8 cellular contexts compared by ENCODE assay signal in genomic region chr6:14129572-14129971, GRCh38. TPM values are rescaled to one million over a fixed set of nuclear protein-coding genes. Genes with fewer than 3 reads are reported as not detected.
A peak's percentile ranks its signal among the peaks of the same experiment; 100 is the strongest.
DNase-seq lines count a peak whose midpoint lies in the region; ATAC-seq, FAIRE-seq and TF ChIP-seq lines count a peak whose summit lies in the region.

No MANE protein-coding gene starts in this region.

- peak overlapping the region; percentile 14 for H3K27ac Mint-ChIP-seq in stimulated activated effector memory CD8-positive, alpha-beta T cell treated with anti-CD3 and anti-CD28 coated beads, Interleukin-12 subunit alpha, Interleukin-12 subunit beta, amount 100 ng/mL, for 72 hours

- H2AFZ ChIP-seq in K562 (ENCODE audit: low read depth, low read length), result peak overlapping the region; percentile 78

- no peaks in the 10 kb centered on the region for H3K9me3 Mint-ChIP-seq in stimulated activated effector memory CD8-positive, alpha-beta T cell treated with anti-CD3 and anti-CD28 coated beads, Interleukin-12 subunit alpha, Interleukin-12 subunit beta, amount 100 ng/mL, for 72 hours

- TF ChIP-seq RAD21 in K562 (CRISPR knock-in tag; conservative IDR thresholded peaks at IDR 0.05 in 1 of 2, IDR thresholded peaks at IDR 0.05 in 1 of 2), result peak; percentile 93 to 94

- H3K4me2 ChIP-seq in K562 (ENCODE audit: insufficient read depth, low read length), result peak overlapping the region; percentile 17; the same call in 1 of the 2 replicates

- POLR2A ChIA-PET in K562 (lab: Yijun Ruan, JAX), result interaction anchor here (0.5 to 1.3 kb wide), 7 partner anchors 11 to 1491 kb away, joined by 3 to 6 read pairs (median 4); no protein-coding TSS in a partner anchor

- CTCF ChIA-PET in K562 (lab: Yijun Ruan, JAX; ENCODE audit: low intra/inter-chr PET ratio), result interaction anchor here (0.6 to 1.4 kb wide), 4 partner anchors 13 to 1361 kb away, joined by 3 to 12 read pairs (median 3); no protein-coding TSS in a partner anchor

- BruUV-seq in K562 (replicated peaks; lab: Mats Ljungman, UMichigan), result no TSS peak

- no peaks in the 10 kb centered on the region for H3K36me3 ChIP-seq in K562 (ENCODE audit: control insufficient read depth, insufficient read depth, low read length)

- TF ChIP-seq CTCF in K562 (IDR thresholded peaks at IDR 0.05 in 2 of 3, conservative IDR thresholded peaks at IDR 0.05 in 1 of 3; ENCODE audit: insufficient read depth in 2 of 3, low read depth in 1 of 3, low read length in 3 of 3), result peak; percentile 79 to 91 (median 91)

- peaks cover 24% of the 10 kb centered on the region for H3K4me1 Mint-ChIP-seq in stimulated activated effector memory CD8-positive, alpha-beta T cell treated with anti-CD3 and anti-CD28 coated beads, Interleukin-12 subunit alpha, Interleukin-12 subunit beta, amount 100 ng/mL, for 72 hours

- ATAC-seq in HG03045 (IDR thresholded peaks at IDR 0.05; ENCODE audit: unreplicated experiment) (peak; percentile 55), K562 (peak; percentile 99), GM18858 (IDR thresholded peaks at IDR 0.05; ENCODE audit: unreplicated experiment) (no peak)
- peak; percentile 56 for ATAC-seq in stimulated activated effector memory CD8-positive, alpha-beta T cell treated with anti-CD3 and anti-CD28 coated beads, Interleukin-12 subunit alpha, Interleukin-12 subunit beta, amount 100 ng/mL, for 72 hours

- peaks cover 4 to 11% of the 10 kb centered on the region in 2 experiments; a peak in 2 of 5 replicates for H3K4me1 ChIP-seq in K562 (replicated peaks in 1 of 2; ENCODE audit: control insufficient read depth in 2 of 2, insufficient read depth in 2 of 2, low read length in 2 of 2)

- intact Hi-C loops in K562 (cut with micrococcal nuclease), result loop anchor here (1.0 to 5.0 kb wide), 2 partner anchors 15 to 222 kb away; no protein-coding TSS in a partner anchor

- 0 out of 2 replicates have a peak, but pooled peaks cover 1% of the 10 kb centered on the region for H3K9me3 ChIP-seq in K562 (replicated peaks; ENCODE audit: control insufficient read depth, insufficient read depth, low read depth, low read length)

- no peak overlapping the region for H3K4me3 ChIP-seq in K562

- in situ Hi-C loops in K562 (cut with MboI), result no loop called here

- H4K20me1 ChIP-seq in K562 (replicated peaks; ENCODE audit: control insufficient read depth, insufficient read depth, low read length), result no peaks in the 10 kb centered on the region

- H3K9ac ChIP-seq in K562 (ENCODE audit: insufficient read depth in 1 of 2, low read depth in 2 of 2, low read length in 2 of 2), result no peak overlapping the region; a peak in 1 of 4 replicates

- DNase-seq in activated gamma-delta T cell treated with Interleukin-2 at 50 U/mL for 16 hours (peak; percentile 34), activated gamma-delta T cell (lab: John Stamatoyannopoulos, UW) (no peak), NCI-H82 treated with DMSO at 0.1 percent for 48 hours (lab: John Stamatoyannopoulos, UW; ENCODE audit: unreplicated experiment) (peak; percentile 51), K562 (ENCODE audit: extremely low read depth in 1 of 4, low spot score in 3 of 4) (peak; percentile 61 to 81 (median 72)), iPS-NIHi11 (ENCODE audit: low spot score) (peak; percentile 58)
- no peak for DNase-seq in stimulated activated effector memory CD8-positive, alpha-beta T cell treated with anti-CD3 and anti-CD28 coated beads, Interleukin-12 subunit alpha, Interleukin-12 subunit beta, amount 100 ng/mL, for 72 hours (ENCODE audit: low spot score in 2 of 2)

- peaks cover 100% of the 10 kb centered on the region for H3K36me3 Mint-ChIP-seq in stimulated activated effector memory CD8-positive, alpha-beta T cell treated with anti-CD3 and anti-CD28 coated beads, Interleukin-12 subunit alpha, Interleukin-12 subunit beta, amount 100 ng/mL, for 72 hours

- no peaks in the 10 kb centered on the region for H3K9me1 ChIP-seq in K562 (ENCODE audit: control insufficient read depth, insufficient read depth, low read length)

- 6% methylated on average over 7 of the region's 7 CpGs for WGBS in K562 (ENCODE audit: insufficient coverage, low coverage, missing lambda C conversion rate)

- no peaks in the 10 kb centered on the region for H3K27me3 ChIP-seq in K562 (ENCODE audit: control insufficient read depth in 2 of 2, insufficient read depth in 2 of 2, low read length in 2 of 2)

- no peak overlapping the region for H3K27ac ChIP-seq in K562 (ENCODE audit: extremely low read depth, low read depth, low read length)

- no peak for TF ChIP-seq POLR2A in K562 (conservative IDR thresholded peaks at IDR 0.05)

- peak; percentile 93 for FAIRE-seq in K562 (lab: Jason Lieb, UNC)

- TF ChIP-seq EP300 in K562 (IDR thresholded peaks at IDR 0.05; ENCODE audit: low read length), result no peak

- H3K4me3 Mint-ChIP-seq in stimulated activated effector memory CD8-positive, alpha-beta T cell treated with anti-CD3 and anti-CD28 coated beads, Interleukin-12 subunit alpha, Interleukin-12 subunit beta, amount 100 ng/mL, for 72 hours, result no peak overlapping the region

- no peaks in the 10 kb centered on the region for H3K79me2 ChIP-seq in K562 (ENCODE audit: control insufficient read depth, insufficient read depth, low read length)

TF ChIP-seq in K562, 482 proteins besides CTCF, POLR2A, EP300 and RAD21 (continues in another document):
- TF ChIP-seq CREB1 (IDR thresholded peaks at IDR 0.05) (no peak), CREB1 (CRISPR knock-in tag; IDR thresholded peaks at IDR 0.05) (no peak), RCOR1 (IDR thresholded peaks at IDR 0.05; ENCODE audit: borderline replicate concordance in 1 of 2, low read depth in 2 of 2, low read length in 2 of 2) (no peak), KAT7 (CRISPR knock-in tag; IDR thresholded peaks at IDR 0.05; ENCODE audit: borderline replicate concordance) (no peak), ZNF146 (CRISPR knock-in tag; IDR thresholded peaks at IDR 0.05; ENCODE audit: unreplicated experiment) (no peak), CHD1 (IDR thresholded peaks at IDR 0.05; ENCODE audit: low read length) (no peak), CHAMP1 (IDR thresholded peaks at IDR 0.05) (no peak), HMGXB4 (CRISPR knock-in tag; IDR thresholded peaks at IDR 0.05) (no peak), ZNF785 (CRISPR knock-in tag; IDR thresholded peaks at IDR 0.05) (no peak), ZC3H4 (CRISPR knock-in tag; IDR thresholded peaks at IDR 0.05; ENCODE audit: borderline replicate concordance) (no peak), HLTF (IDR thresholded peaks at IDR 0.05) (0 out of 2 replicates have a peak, but pooled peaks have one; percentile 44), CBX5 (IDR thresholded peaks at IDR 0.05; ENCODE audit: borderline replicate concordance, low read depth) (no peak), TBP (optimal IDR thresholded peaks at IDR 0.05; ENCODE audit: low read depth, low read length) (peak; percentile 20)

RNA-seq across cellular contexts. Expression of gene CD83, which starts 12.0 kb away (rescaled TPM):
- total RNA-seq in K562 (2011; cell fraction: chromatin; rRNA removed; ENCODE audit: low replicate concordance), result 2.9 and 4.0 TPM in 2 replicates
- total RNA-seq in K562 (2011; cell fraction: nucleolus; rRNA removed), result 1.4 and 1.8 TPM in 2 replicates
- total RNA-seq in K562 (2011; cell fraction: nucleoplasm; rRNA removed), result 2.6 and 2.7 TPM in 2 replicates
- 3.1 and 3.7 TPM in 2 replicates for total RNA-seq in K562 (2014; rRNA removed)
- 3.1 and 3.3 TPM in 2 replicates for total RNA-seq in K562 (2014; rRNA removed; fragmentation: Illumina TruSeq; extraction: Trizol)
- 3.8 and 4.3 TPM in 2 replicates for total RNA-seq in K562 (2015; rRNA removed; fragmentation: Illumina TruSeq; extraction: Trizol)
- 3.2 and 3.4 TPM in 2 replicates for total RNA-seq in K562 (2021)
- polyA plus RNA-seq in K562 (2011; rRNA removed), result 1.5 and 2.5 TPM in 2 replicates
- polyA plus RNA-seq in K562 (2011; cell fraction: cytosol; rRNA removed), result 1.1 and 1.2 TPM in 2 replicates
- 1.1 and 1.2 TPM in 2 replicates for polyA plus RNA-seq in K562 (2011; cell fraction: nucleus; rRNA removed)
- polyA plus RNA-seq in K562 (2012), result 3.6 and 4.1 TPM in 2 replicates
- 3.3 and 3.6 TPM in 2 replicates for polyA plus RNA-seq in K562 (2014; fragmentation: Illumina TruSeq; extraction: Trizol)
- 1 to 10 TPM; 3.6 to 4.1 TPM for polyA plus RNA-seq in K562 (2014; fragmentation: Nextera tagmentation; extraction: Ambion mirVana)
- 2.6 and 2.8 TPM in 2 replicates for polyA plus RNA-seq in K562 (2014; rRNA removed)
- polyA minus RNA-seq in K562 (2011; rRNA and poly(A)+ RNA removed), result 1.8 and 2.0 TPM in 2 replicates
- 0.48 and 0.91 TPM in 2 replicates for polyA minus RNA-seq in K562 (2011; cell fraction: cytosol; rRNA and poly(A)+ RNA removed)
- polyA minus RNA-seq in K562 (2011; cell fraction: nucleus; rRNA and poly(A)+ RNA removed), result 0.67 and 0.78 TPM in 2 replicates

Comparison
In these comparisons a context has a peak if more than half of its experiments do, and no peak if none do; other contexts are left out.
1. DNase-seq: peak in activated gamma-delta T cell treated with Interleukin-2 at 50 U/mL for 16 hours (single experiment), NCI-H82 treated with DMSO at 0.1 percent for 48 hours (single experiment), K562 (4 of 4) and iPS-NIHi11 (single experiment); none in activated gamma-delta T cell (single experiment) and stimulated activated effector memory CD8-positive, alpha-beta T cell treated with anti-CD3 and anti-CD28 coated beads, Interleukin-12 subunit alpha, Interleukin-12 subunit beta, amount 100 ng/mL, for 72 hours (0 of 2).